ENCODE assay signal across 11 cellular contexts in the genomic region with DNA sequence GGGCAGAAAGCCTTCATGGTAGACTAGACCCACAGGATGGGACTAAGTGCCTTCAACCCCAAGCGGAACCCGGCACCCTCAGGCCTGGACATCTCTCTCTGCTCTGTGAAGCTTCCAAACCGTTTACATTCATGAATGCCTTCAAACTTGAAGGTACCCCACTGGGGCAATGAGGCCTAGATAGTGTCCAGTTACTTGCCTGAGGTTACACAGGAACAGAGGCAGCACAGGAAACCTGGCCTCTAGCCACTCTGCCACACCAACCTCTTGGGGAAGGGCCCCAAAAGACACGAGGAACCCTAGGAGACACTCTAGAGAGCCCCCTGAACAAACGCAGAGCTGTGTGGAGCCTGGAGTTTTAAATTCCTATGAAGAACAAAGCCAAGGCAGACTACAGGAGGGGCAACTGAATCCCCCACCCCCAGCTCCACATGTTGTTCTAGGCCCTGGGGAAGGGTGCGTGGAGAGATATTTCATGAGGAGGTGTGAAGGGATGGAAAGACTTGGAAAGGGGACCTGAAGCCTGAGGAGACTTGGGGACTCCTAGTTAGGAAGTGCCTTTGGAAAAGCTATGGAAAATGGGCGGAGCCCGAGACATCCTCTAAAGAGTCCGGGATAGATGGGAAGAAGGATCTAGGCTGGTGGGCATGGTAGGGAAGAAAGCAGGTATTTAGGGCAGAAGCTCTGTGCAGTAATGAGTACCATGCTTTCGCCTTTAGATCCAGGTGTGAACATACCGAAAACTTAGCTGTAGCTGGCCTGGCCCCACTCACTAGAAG. TPM values are rescaled to one million over a fixed set of nuclear protein-coding genes. Genes with fewer than 3 reads are reported as not detected.
DNase-seq lines count a peak whose midpoint lies in the region; ATAC-seq, FAIRE-seq and TF ChIP-seq lines count a peak whose summit lies in the region.
"Had no signal": no experiment of that assay in that cellular context is flagged by ENCODE, and none has a peak within 500 bp of the region (broad histone marks: within the 10 kb centered on the region; RNA-seq: fewer than 3 reads in every experiment).

No MANE protein-coding gene starts in this region.

- H3K4me2 ChIP-seq in A549 (peak overlapping the region; percentile 61; the same call in 2 of the 3 replicates), BLaER1 (peak overlapping the region; percentile 98)

- ATAC-seq in A549 = no peak; a peak in 1 of 6 replicates
- no peak for ATAC-seq in activated naive CD8-positive, alpha-beta T cell treated with anti-CD3 and anti-CD28 coated beads, Interleukin-2, amount 10 ng/mL, durations not matched to agents 7 days and 5 days (ENCODE audit: low read depth)

- 85% methylated on average over 11 of the region's 11 CpGs for WGBS in A549 (ENCODE audit: missing lambda C conversion rate)

- H3K27me3 Mint-ChIP-seq in activated naive CD8-positive, alpha-beta T cell treated with anti-CD3 and anti-CD28 coated beads, Interleukin-2, amount 10 ng/mL, durations not matched to agents 7 days and 5 days = no peaks in the 10 kb centered on the region
- H3K27me3 Mint-ChIP-seq in chondrocyte (ENCODE audit: low read depth) = peaks cover 20% of the 10 kb centered on the region

- no peaks in the 10 kb centered on the region for H3K27me3 ChIP-seq in BLaER1
- H3K27me3 ChIP-seq: brain microvascular endothelial cell, suprapubic skin had no signal

- H3K4me1 Mint-ChIP-seq in activated naive CD8-positive, alpha-beta T cell treated with anti-CD3 and anti-CD28 coated beads, Interleukin-2, amount 10 ng/mL, durations not matched to agents 7 days and 5 days = peaks cover 38% of the 10 kb centered on the region
- H3K4me1 Mint-ChIP-seq in chondrocyte (ENCODE audit: low read depth) = peaks cover 7% of the 10 kb centered on the region

- peaks cover 6% of the 10 kb centered on the region; the same call in 2 of the 3 replicates for H3K4me1 ChIP-seq in A549
- peaks cover 46% of the 10 kb centered on the region for H3K4me1 ChIP-seq in BLaER1

- FAIRE-seq in A549 (lab: Jason Lieb, UNC) (no peak), GM19239 (lab: Jason Lieb, UNC) (no peak)

- POLR2A ChIA-PET in A549 (lab: Yijun Ruan, JAX) = interaction anchor here (0.7 to 2.6 kb wide), 3 partner anchors 15 to 117 kb away, joined by 4 to 11 read pairs (median 11); a partner anchor contains a TSS
- POLR2A ChIA-PET in activated naive CD8-positive, alpha-beta T cell treated with anti-CD3 and anti-CD28 coated beads, Interleukin-2, amount 10 ng/mL, durations not matched to agents 7 days and 5 days (lab: Charles Lee) = interaction anchor here (0.6 to 4.7 kb wide), 6 partner anchors 14 to 407 kb away, joined by 3 to 37 read pairs (median 6); a partner anchor contains a TSS

- no peaks in the 10 kb centered on the region for H3K36me3 ChIP-seq in BLaER1
- H3K36me3 ChIP-seq: brain microvascular endothelial cell, suprapubic skin had no signal

- DNase-seq in A549 (ENCODE audit: low read depth in 1 of 2, low spot score in 1 of 2) = no peak
- peak; percentile 20 for DNase-seq in NB4 (ENCODE audit: low read depth)
- peak; percentile 36 for DNase-seq in activated naive CD8-positive, alpha-beta T cell treated with anti-CD3 and anti-CD28 coated beads, Interleukin-2, amount 10 ng/mL, durations not matched to agents 7 days and 5 days
- no peak for DNase-seq in chondrocyte (ENCODE audit: low spot score)
- DNase-seq in GM19239 (ENCODE audit: insufficient read length, low spot score) = no peak
- no peak for DNase-seq in DMS79 (lab: John Stamatoyannopoulos, UW)
- DNase-seq in middle frontal gyrus (ENCODE audit: extremely low spot score, low spot score) = no peak

- H3K9me3 Mint-ChIP-seq in activated naive CD8-positive, alpha-beta T cell treated with anti-CD3 and anti-CD28 coated beads, Interleukin-2, amount 10 ng/mL, durations not matched to agents 7 days and 5 days = no peaks in the 10 kb centered on the region
- no peaks in the 10 kb centered on the region for H3K9me3 Mint-ChIP-seq in chondrocyte (ENCODE audit: low read depth)

- H3K4me3 ChIP-seq in A549 (no peak overlapping the region), BLaER1 (no peak overlapping the region), NB4 (ENCODE audit: low read depth, low read length) (no peak overlapping the region)

- TF ChIP-seq RAD21 in A549 (conservative IDR thresholded peaks at IDR 0.05 in 1 of 2, IDR thresholded peaks at IDR 0.05 in 1 of 2) = no peak

- CTCF ChIA-PET in A549 (lab: Yijun Ruan, JAX) = interaction anchor here (0.6 to 6.4 kb wide), 60 partner anchors 8 to 1706 kb away, joined by 3 to 129 read pairs (median 5); a partner anchor contains a TSS

- H3K36me3 Mint-ChIP-seq in activated naive CD8-positive, alpha-beta T cell treated with anti-CD3 and anti-CD28 coated beads, Interleukin-2, amount 10 ng/mL, durations not matched to agents 7 days and 5 days = no peaks in the 10 kb centered on the region
- no peaks in the 10 kb centered on the region for H3K36me3 Mint-ChIP-seq in chondrocyte (ENCODE audit: low read depth)

- TF ChIP-seq CTCF in A549 (IDR thresholded peaks at IDR 0.05) (no peak), NB4 (IDR thresholded peaks at IDR 0.05; ENCODE audit: low read depth, low read length) (no peak), chondrocyte (IDR thresholded peaks at IDR 0.05) (no peak)

- no peak overlapping the region for H3K27ac ChIP-seq in A549
- H3K27ac ChIP-seq in BLaER1 = no peak overlapping the region
- H3K27ac ChIP-seq: brain microvascular endothelial cell, suprapubic skin had no signal

- TF ChIP-seq POLR2A in A549 (IDR thresholded peaks at IDR 0.05; ENCODE audit: low read length) (no peak), NB4 (IDR thresholded peaks at IDR 0.05; ENCODE audit: extremely low read depth, insufficient read length) (no peak)

- H4K20me1 ChIP-seq in BLaER1 = 0 out of 2 replicates have a peak, but pooled peaks cover 5% of the 10 kb centered on the region

- H3K9ac ChIP-seq in BLaER1 = no peak overlapping the region

- peak overlapping the region; percentile 94 for H3K27ac Mint-ChIP-seq in activated naive CD8-positive, alpha-beta T cell treated with anti-CD3 and anti-CD28 coated beads, Interleukin-2, amount 10 ng/mL, durations not matched to agents 7 days and 5 days
- H3K27ac Mint-ChIP-seq in chondrocyte (ENCODE audit: unreplicated experiment) = no peak overlapping the region
- H3K27ac Mint-ChIP-seq: progenitor cell of endocrine pancreas had no signal

- H3K9me3 ChIP-seq in A549 (no peaks in the 10 kb centered on the region), BLaER1 (no peaks in the 10 kb centered on the region)
- H3K9me3 ChIP-seq: suprapubic skin had no signal

- TF ChIP-seq EP300 in A549 (IDR thresholded peaks at IDR 0.05) = no peak

- peak overlapping the region; percentile 94 for H3K4me3 Mint-ChIP-seq in activated naive CD8-positive, alpha-beta T cell treated with anti-CD3 and anti-CD28 coated beads, Interleukin-2, amount 10 ng/mL, durations not matched to agents 7 days and 5 days
- no peak overlapping the region for H3K4me3 Mint-ChIP-seq in chondrocyte (ENCODE audit: unreplicated experiment)

TF ChIP-seq in A549, 52 proteins besides CTCF, POLR2A, EP300 and RAD21:
- TF ChIP-seq CBX8 (IDR thresholded peaks at IDR 0.05) (no peak), JUN (IDR thresholded peaks at IDR 0.05) (no peak), ZC3H11A (IDR thresholded peaks at IDR 0.05) (no peak)
- TF ChIP-seq, protein P1, sequence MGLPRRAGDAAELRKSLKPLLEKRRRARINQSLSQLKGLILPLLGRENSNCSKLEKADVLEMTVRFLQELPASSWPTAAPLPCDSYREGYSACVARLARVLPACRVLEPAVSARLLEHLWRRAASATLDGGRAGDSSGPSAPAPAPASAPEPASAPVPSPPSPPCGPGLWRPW (IDR thresholded peaks at IDR 0.05) = no peak
TF ChIP-seq in A549: peak in this region for 0.

RNA-seq across cellular contexts. Expression of a gene that starts 14.8 kb away (rescaled TPM):
- 37.9 and 43.8 TPM in 2 replicates for polyA plus RNA-seq in A549 (2011; rRNA removed)
- 6.7 and 7.7 TPM in 2 replicates for polyA plus RNA-seq in A549 (2012; cell fraction: cytosol; rRNA removed)
- polyA plus RNA-seq in A549 (2012; cell fraction: nucleus; rRNA removed) = 5.5 and 7.5 TPM in 2 replicates
- polyA plus RNA-seq in A549 (2017; fragmentation: RNase III; extraction: RNeasy Plus Mini Kit Qiagen cat#74134 plus additional on column Dnase treatment) = 13.3 to 16.4 TPM (median 16.4 TPM) in 3 replicates
- 9.8 and 11.9 TPM in 2 replicates for polyA minus RNA-seq in A549 (2011; rRNA and poly(A)+ RNA removed)
- total RNA-seq in activated naive CD8-positive, alpha-beta T cell treated with anti-CD3 and anti-CD28 coated beads, Interleukin-2, amount 10 ng/mL, durations not matched to agents 7 days and 5 days = 10 to 100 TPM; 16.3 to 18.0 TPM
- total RNA-seq in chondrocyte = 8.4 to 16.7 TPM (median 16.0 TPM) in 3 replicates

Comparison
In these comparisons a context has a peak if more than half of its experiments do, and no peak if none do; other contexts are left out.
1. DNase-seq: peak in NB4 (single experiment) and activated naive CD8-positive, alpha-beta T cell treated with anti-CD3 and anti-CD28 coated beads, Interleukin-2, amount 10 ng/mL, durations not matched to agents 7 days and 5 days (single experiment); none in A549 (0 of 2), chondrocyte (single experiment), GM19239 (single experiment), DMS79 (single experiment) and middle frontal gyrus (single experiment).